24 cellular contexts compared by ENCODE assay signal in genomic region chr2:66523990-66524389, GRCh38.
"Had no signal": no experiment of that assay in that cellular context is flagged by ENCODE, and none has a peak within 500 bp of the region (broad histone marks: within the 10 kb centered on the region; RNA-seq: fewer than 3 reads in every experiment).

No MANE protein-coding gene starts in this region.

- H3K9me3 ChIP-seq: gastrocnemius medialis, heart left ventricle, left ventricle myocardium inferior, lower lobe of right lung, neutrophil, pancreas, stomach, thyroid gland, vagina had no signal

- H3K27me3 ChIP-seq: gastrocnemius medialis, heart left ventricle, hepatocyte, pancreas, stomach, thyroid gland, vagina had no signal

- ATAC-seq: esophagus mucosa, gastrocnemius medialis, heart left ventricle, lower lobe of right lung, natural killer cell, pancreas, sciatic nerve had no signal

- DNase-seq: cortex of kidney; foreskin fibroblast; gastrocnemius medialis; heart left ventricle; kidney; left ventricle myocardium inferior; lower lobe of right lung; natural killer cell; pancreas; stimulated activated CD4-positive, alpha-beta T cell treated with anti-CD3 and anti-CD28 coated beads, Interleukin-12 subunit alpha, Interleukin-12 subunit beta, amount 100 ng/mL, for 4 hours; stimulated activated CD4-positive, alpha-beta T cell treated with anti-CD3 and anti-CD28 coated beads, Interleukin-1b, Interleukin-23, amount 100 ng/mL, for 48 hours; stimulated activated CD4-positive, alpha-beta T cell treated with anti-CD3 and anti-CD28 coated beads, Interleukin-4, amount 100 ng/mL, for 1 hour; stimulated activated CD8-positive, alpha-beta memory T cell treated with anti-CD3 and anti-CD28 coated beads, Interleukin-4, amount 100 ng/mL, for 48 hours; stimulated activated naive CD4-positive, alpha-beta T cell treated with Interleukin-2 at 50 U/mL for 16 hours; stomach; thyroid gland; trophoblast cell had no signal

- H3K4me3 ChIP-seq: gastrocnemius medialis, heart left ventricle, hepatocyte, left ventricle myocardium inferior, lower lobe of right lung, pancreas, smooth muscle cell, stomach, thyroid gland, vagina had no signal

- H3K27ac ChIP-seq: epithelial cell of prostate, gastrocnemius medialis, hepatocyte, left ventricle myocardium inferior, lower lobe of right lung, neutrophil, pancreas, thyroid gland, vagina had no signal

- H3K4me1 ChIP-seq: gastrocnemius medialis, thyroid gland had no signal

- H3K36me3 ChIP-seq: gastrocnemius medialis, left ventricle myocardium inferior, lower lobe of right lung, neutrophil, thyroid gland, vagina had no signal
